Comparison of ENCODE assay signal across 8 cellular contexts in genomic region chr6:33317668-33318425, GRCh38. TPM values are rescaled to one million over a fixed set of nuclear protein-coding genes. Genes with fewer than 3 reads are reported as not detected.
DNase-seq lines count a peak whose midpoint lies in the region; ATAC-seq, FAIRE-seq and TF ChIP-seq lines count a peak whose summit lies in the region.

Gene ZBTB22, minus strand, starts transcription at chr6:33317744. Its CDS starts 828 bp downstream, at chr6:33316916.

- TF ChIP-seq POLR2A in A549 (IDR thresholded peaks at IDR 0.05; ENCODE audit: low read length), result no peak

- no peak for FAIRE-seq in A549 (lab: Jason Lieb, UNC)

- H3K4me2 ChIP-seq in A549, result peak within 1 kb of the TSS; percentile 82

- peak within 1 kb of the TSS; percentile 69 to 91 for H3K27ac ChIP-seq in A549

- no peak for TF ChIP-seq CTCF in A549 (IDR thresholded peaks at IDR 0.05)
- TF ChIP-seq CTCF in WI38 (IDR thresholded peaks at IDR 0.05; ENCODE audit: low read depth, low read length), result no peak
- TF ChIP-seq CTCF in cardiac fibroblast (IDR thresholded peaks at IDR 0.05; ENCODE audit: low read depth, low read length), result no peak

- POLR2A ChIA-PET in A549 (lab: Yijun Ruan, JAX), result interaction anchor here (0.5 to 1.6 kb wide), 12 partner anchors 8 to 346 kb away, joined by 3 to 14 read pairs (median 6); partner anchors contain the start of genes B3GALT4, PFDN6, RPS18 and VPS52

- CTCF ChIA-PET in A549 (lab: Yijun Ruan, JAX), result interaction anchor here (1.0 to 3.5 kb wide), 4 partner anchors 17 to 27 kb away, joined by 3 to 8 read pairs (median 4); no protein-coding TSS in a partner anchor

- DNase-seq in A549 (ENCODE audit: low read depth in 1 of 2, low spot score in 1 of 2) (peak; percentile 86 to 97), NCI-H2227 treated with DMSO at 0.1 percent for 48 hours (lab: John Stamatoyannopoulos, UW) (peak; percentile 99), cardiac fibroblast (ENCODE audit: low read depth in 2 of 2) (peak; percentile 99 to 100), iPS-NIHi7 (ENCODE audit: extremely low spot score) (peak; percentile 88), smooth muscle cell of the brain vasculature (ENCODE audit: low read depth, low spot score) (peak; percentile 99)

- H3K4me3 ChIP-seq in A549 (peak within 1 kb of the TSS; percentile 41), WI38 (ENCODE audit: low read depth, low read length) (peak within 1 kb of the TSS; percentile 64), cardiac fibroblast (replicated peaks in 1 of 2; ENCODE audit: low read depth in 2 of 2, low read length in 2 of 2) (peak within 1 kb of the TSS; percentile 55 to 63)

- no peaks in the 10 kb centered on the region for H3K9me3 ChIP-seq in A549

- ATAC-seq in A549 (peak; percentile 65 to 82), GM18868 (IDR thresholded peaks at IDR 0.05; ENCODE audit: unreplicated experiment) (peak; percentile 48), HG03135 (IDR thresholded peaks at IDR 0.05; ENCODE audit: unreplicated experiment) (peak; percentile 53)

- 1% methylated on average over 22 of the region's 45 CpGs for WGBS in A549 (ENCODE audit: missing lambda C conversion rate)

- TF ChIP-seq EP300 in A549 (IDR thresholded peaks at IDR 0.05), result no peak

- TF ChIP-seq RAD21 in A549 (conservative IDR thresholded peaks at IDR 0.05 in 1 of 2, IDR thresholded peaks at IDR 0.05 in 1 of 2), result no peak

- peaks cover 42% of the 10 kb centered on the region for H3K4me1 ChIP-seq in A549

TF ChIP-seq in A549, 52 proteins besides CTCF, POLR2A, EP300 and RAD21:
- TF ChIP-seq JUN (IDR thresholded peaks at IDR 0.05) (0 out of 5 replicates have a peak, but pooled peaks of 1 of the 2 experiments have one; percentile 27), MAX (IDR thresholded peaks at IDR 0.05) (peak; percentile 47), RFX5 (IDR thresholded peaks at IDR 0.05) (peak; percentile 43; the same call in 1 of the 2 replicates), CBX2 (IDR thresholded peaks at IDR 0.05; ENCODE audit: borderline replicate concordance, low read depth) (no peak), ZSCAN20 (CRISPR knock-in tag; IDR thresholded peaks at IDR 0.05) (no peak)

RNA-seq across cellular contexts. Expression of gene ZBTB22, which starts in this region (rescaled TPM):
- polyA plus RNA-seq in A549 (2011; rRNA removed), result 3.2 and 4.2 TPM in 2 replicates
- 4.4 and 5.3 TPM in 2 replicates for polyA plus RNA-seq in A549 (2012; cell fraction: cytosol; rRNA removed)
- 6.0 TPM in 2 replicates for polyA plus RNA-seq in A549 (2012; cell fraction: nucleus; rRNA removed)
- 5.1 to 8.4 TPM (median 8.3 TPM) in 3 replicates for polyA plus RNA-seq in A549 (2017; fragmentation: RNase III; extraction: RNeasy Plus Mini Kit Qiagen cat#74134 plus additional on column Dnase treatment)
- 10.9 and 11.5 TPM in 2 replicates for polyA minus RNA-seq in A549 (2011; rRNA and poly(A)+ RNA removed)

Comparison
In these comparisons a context has a peak if more than half of its experiments do, and no peak if none do; other contexts are left out.
1. Peak in every context shown above with its lines: DNase-seq, ATAC-seq, H3K4me3 ChIP-seq and H3K27ac ChIP-seq.